ENCODE assay signal across 18 cellular contexts in genomic region chr16:28529124-28529523, GRCh38. TPM values are rescaled to one million over a fixed set of nuclear protein-coding genes. Genes with fewer than 3 reads are reported as not detected.
A peak's percentile ranks its signal among the peaks of the same experiment; 100 is the strongest.
DNase-seq lines count a peak whose midpoint lies in the region; ATAC-seq and TF ChIP-seq lines count a peak whose summit lies in the region.
"Had no signal": no experiment of that assay in that cellular context is flagged by ENCODE, and none has a peak within 500 bp of the region (broad histone marks: within the 10 kb centered on the region; RNA-seq: fewer than 3 reads in every experiment).

No MANE protein-coding gene starts in this region.

- intact Hi-C loops in PC-3 (cut with micrococcal nuclease) (no loop called here), body of pancreas (cut with DNase I) (no loop called here), right lobe of liver (cut with DNase I) (no loop called here), breast epithelium (cut with DNase I; ENCODE audit: low total_unique reads) (no loop called here)

- no TSS peak for BruUV-seq in PC-3 (replicated peaks; lab: Mats Ljungman, UMichigan)

- H3K27me3 ChIP-seq in PC-3 (ENCODE audit: low read length), result no peaks in the 10 kb centered on the region
- H3K27me3 ChIP-seq in body of pancreas, result no peaks in the 10 kb centered on the region
- H3K27me3 ChIP-seq in right lobe of liver, result no peaks in the 10 kb centered on the region
- H3K27me3 ChIP-seq in breast epithelium, result no peaks in the 10 kb centered on the region

- POLR2A ChIA-PET in PC-3 (lab: Charles Lee; ENCODE audit: unreplicated experiment), result no interaction called here

- no peaks in the 10 kb centered on the region for H3K36me3 ChIP-seq in PC-3 (ENCODE audit: low read depth, low read length)
- no peaks in the 10 kb centered on the region for H3K36me3 ChIP-seq in body of pancreas (replicated peaks in 1 of 2; ENCODE audit: insufficient read depth in 1 of 2, low read depth in 2 of 2)
- no peaks in the 10 kb centered on the region for H3K36me3 ChIP-seq in right lobe of liver
- H3K36me3 ChIP-seq in breast epithelium, result no peaks in the 10 kb centered on the region

- no peaks in the 10 kb centered on the region for H3K9me2 ChIP-seq in PC-3 (replicated peaks; ENCODE audit: low read length)

- H3K4me3 Mint-ChIP-seq in stimulated activated effector memory CD8-positive, alpha-beta T cell treated with anti-CD3 and anti-CD28 coated beads, Interleukin-12 subunit alpha, Interleukin-12 subunit beta, amount 100 ng/mL, for 72 hours, result no peak overlapping the region
- H3K4me3 Mint-ChIP-seq: CD14-positive monocyte; CD8-positive, alpha-beta T cell; GM23338 had no signal

- H3K4me1 Mint-ChIP-seq in stimulated activated effector memory CD8-positive, alpha-beta T cell treated with anti-CD3 and anti-CD28 coated beads, Interleukin-12 subunit alpha, Interleukin-12 subunit beta, amount 100 ng/mL, for 72 hours, result peaks cover 6% of the 10 kb centered on the region

- TF ChIP-seq POLR2A in body of pancreas (IDR thresholded peaks at IDR 0.05), result no peak
- TF ChIP-seq POLR2A in right lobe of liver (IDR thresholded peaks at IDR 0.05), result no peak
- TF ChIP-seq POLR2A in breast epithelium (IDR thresholded peaks at IDR 0.05), result no peak

- no peak overlapping the region for H3K27ac ChIP-seq in PC-3 (ENCODE audit: low read length)
- H3K27ac ChIP-seq in body of pancreas, result peak overlapping the region; percentile 63 to 86 (median 73)
- peak overlapping the region; percentile 39 to 94 (median 88) for H3K27ac ChIP-seq in right lobe of liver
- H3K27ac ChIP-seq in breast epithelium, result no peak overlapping the region
- H3K27ac ChIP-seq: 22Rv1 had no signal

- DNase-seq in PC-3 (peak; percentile 28), body of pancreas (no peak), right lobe of liver (no peak), breast epithelium (ENCODE audit: low spot score in 2 of 2) (no peak), left lobe of liver (ENCODE audit: low spot score) (no peak), NCI-H2029 treated with DMSO at 0.1 percent for 48 hours (lab: John Stamatoyannopoulos, UW) (no peak)
- no peak for DNase-seq in stimulated activated effector memory CD8-positive, alpha-beta T cell treated with anti-CD3 and anti-CD28 coated beads, Interleukin-12 subunit alpha, Interleukin-12 subunit beta, amount 100 ng/mL, for 72 hours (ENCODE audit: low spot score in 2 of 2)
- DNase-seq: CD8-positive, alpha-beta T cell; COR-L47; DMS153; EL; H7 had no signal

- no peaks in the 10 kb centered on the region for H3K4me1 ChIP-seq in PC-3 (ENCODE audit: insufficient read depth, low read length)
- H3K4me1 ChIP-seq in body of pancreas, result peaks cover 90% of the 10 kb centered on the region
- peaks cover 0 to 65% (median 23%) of the 10 kb centered on the region in 4 donors for H3K4me1 ChIP-seq in right lobe of liver
- H3K4me1 ChIP-seq in breast epithelium, result peaks cover under 1 to 4% of the 10 kb centered on the region in 2 donors

- no peaks in the 10 kb centered on the region for H3K36me3 Mint-ChIP-seq in stimulated activated effector memory CD8-positive, alpha-beta T cell treated with anti-CD3 and anti-CD28 coated beads, Interleukin-12 subunit alpha, Interleukin-12 subunit beta, amount 100 ng/mL, for 72 hours
- H3K36me3 Mint-ChIP-seq: CD8-positive, alpha-beta T cell had no signal

- H2AFZ ChIP-seq in PC-3 (ENCODE audit: low read length), result no peak overlapping the region
- H2AFZ ChIP-seq: GM23338 had no signal

- peak overlapping the region; percentile 30 for H3K27ac Mint-ChIP-seq in stimulated activated effector memory CD8-positive, alpha-beta T cell treated with anti-CD3 and anti-CD28 coated beads, Interleukin-12 subunit alpha, Interleukin-12 subunit beta, amount 100 ng/mL, for 72 hours
- H3K27ac Mint-ChIP-seq: CD8-positive, alpha-beta T cell; GM23338 had no signal

- H3K9me3 ChIP-seq in PC-3 (ENCODE audit: low read length) (no peaks in the 10 kb centered on the region), body of pancreas (no peaks in the 10 kb centered on the region), right lobe of liver (no peaks in the 10 kb centered on the region), breast epithelium (no peaks in the 10 kb centered on the region)

- H3K4me3 ChIP-seq in PC-3 (ENCODE audit: low read length) (no peak overlapping the region), body of pancreas (no peak overlapping the region), right lobe of liver (no peak overlapping the region), breast epithelium (no peak overlapping the region)
- H3K4me3 ChIP-seq: GM23338 had no signal

- H3F3A ChIP-seq in PC-3 (ENCODE audit: low read length, unreplicated experiment), result no peaks in the 10 kb centered on the region

- no peaks in the 10 kb centered on the region for H4K20me1 ChIP-seq in PC-3 (ENCODE audit: low read length)

- CTCF ChIA-PET in PC-3 (lab: Charles Lee), result no interaction called here

- no peaks in the 10 kb centered on the region for H3K9me3 Mint-ChIP-seq in stimulated activated effector memory CD8-positive, alpha-beta T cell treated with anti-CD3 and anti-CD28 coated beads, Interleukin-12 subunit alpha, Interleukin-12 subunit beta, amount 100 ng/mL, for 72 hours
- H3K9me3 Mint-ChIP-seq: CD8-positive, alpha-beta T cell had no signal

- TF ChIP-seq CTCF in PC-3 (conservative IDR thresholded peaks at IDR 0.05; ENCODE audit: low read depth, low read length) (no peak), body of pancreas (IDR thresholded peaks at IDR 0.05) (no peak), right lobe of liver (IDR thresholded peaks at IDR 0.05) (no peak), breast epithelium (IDR thresholded peaks at IDR 0.05) (no peak)

- no peak overlapping the region for H3K9ac ChIP-seq in PC-3 (ENCODE audit: low read length)

- H3K4me2 ChIP-seq in PC-3 (ENCODE audit: low read length), result no peak overlapping the region
- H3K4me2 ChIP-seq: GM23338 had no signal

- H3K79me2 ChIP-seq in PC-3 (ENCODE audit: low read length), result no peaks in the 10 kb centered on the region

- ATAC-seq in PC-3, result no peak
- ATAC-seq in body of pancreas, result no peak
- ATAC-seq in right lobe of liver, result no peak
- ATAC-seq in stimulated activated effector memory CD8-positive, alpha-beta T cell treated with anti-CD3 and anti-CD28 coated beads, Interleukin-12 subunit alpha, Interleukin-12 subunit beta, amount 100 ng/mL, for 72 hours, result no peak
- ATAC-seq in left lobe of liver, result no peak
- no peak for ATAC-seq in HG02642 (IDR thresholded peaks at IDR 0.05; ENCODE audit: poor library complexity, unreplicated experiment)
- ATAC-seq: CD8-positive, alpha-beta T cell; GM23338 had no signal

RNA-seq across cellular contexts. Expression of gene NUPR1, which starts 9.7 kb away (rescaled TPM):
- 9.2 and 16.5 TPM in 2 replicates for total RNA-seq in PC-3 (2014; rRNA removed)
- 10 to 100 TPM; 32.0 to 92.4 TPM for total RNA-seq in body of pancreas
- 100 to 1,000 TPM in 2 of 6 experiments, 10 to 100 TPM in 4; 33.4 to 188 (median 80.7) TPM for total RNA-seq in right lobe of liver
- total RNA-seq in breast epithelium, result 10 to 100 TPM; 34.2 to 57.0 (median 47.5) TPM
- total RNA-seq in left lobe of liver, result 92.6 TPM
- total RNA-seq: CD8-positive, alpha-beta T cell; H7 had no signal

RNA-seq across cellular contexts. Expression of gene IL27, which starts 22.5 kb away (rescaled TPM):
- not detected in 2 replicates for total RNA-seq in PC-3 (2014; rRNA removed)
- total RNA-seq in body of pancreas, result not detected
- total RNA-seq in right lobe of liver, result 10 to 100 TPM in 1 of 6 experiments, 1 to 10 TPM in 5; 1.1 to 13.9 (median 3.3) TPM
- not detected for total RNA-seq in breast epithelium
- total RNA-seq in left lobe of liver, result 12.9 TPM
- total RNA-seq: A673; CD8-positive, alpha-beta T cell; GM23338; H7; HT1080 had no signal

RNA-seq across cellular contexts. Expression of gene SGF29, which starts 24.6 kb away (rescaled TPM):
- total RNA-seq in PC-3 (2014; rRNA removed) (22.3 and 25.9 TPM in 2 replicates), body of pancreas (10 to 100 TPM; 25.2 to 30.7 TPM), right lobe of liver (10 to 100 TPM; 14.5 to 17.9 (median 15.4) TPM), breast epithelium (10 to 100 TPM; 28.5 to 35.8 (median 28.8) TPM), left lobe of liver (19.3 TPM)

RNA-seq across cellular contexts. Expression of gene APOBR, which starts 34.7 kb away (rescaled TPM):
- total RNA-seq in PC-3 (2014; rRNA removed), result 0.04 TPM in 1 of 2 replicates, not detected in the other
- total RNA-seq in body of pancreas, result 1 to 10 TPM; 1.0 to 2.0 TPM
- total RNA-seq in right lobe of liver, result 1 to 10 TPM in 4 of 6 experiments, under 1 TPM in 2; 0.57 to 2.2 (median 1.5) TPM
- total RNA-seq in breast epithelium, result 1 to 10 TPM in 2 of 3 donors, under 1 TPM in 1; 0.66 to 3.1 (median 2.9) TPM
- total RNA-seq in left lobe of liver, result 0.58 TPM
- total RNA-seq: A673, H7 had no signal

RNA-seq across cellular contexts. Expression of gene CLN3, which starts 37.2 kb away (rescaled TPM):
- 10.7 and 13.3 TPM in 2 replicates for total RNA-seq in PC-3 (2014; rRNA removed)
- 10 to 100 TPM; 28.0 to 29.6 TPM for total RNA-seq in body of pancreas
- 10 to 100 TPM; 16.5 to 47.8 (median 30.7) TPM for total RNA-seq in right lobe of liver
- 10 to 100 TPM; 25.1 to 39.1 (median 38.7) TPM for total RNA-seq in breast epithelium
- 17.5 TPM for total RNA-seq in left lobe of liver

Comparison
In these comparisons a context has a peak if more than half of its experiments do, and no peak if none do; other contexts are left out.
1. H3K27ac ChIP-seq: peak in body of pancreas (4 of 4) and right lobe of liver (3 of 3); none in PC-3 (single experiment) and breast epithelium (0 of 2).